ENCODE assay signal across 8 cellular contexts in the genomic region with DNA sequence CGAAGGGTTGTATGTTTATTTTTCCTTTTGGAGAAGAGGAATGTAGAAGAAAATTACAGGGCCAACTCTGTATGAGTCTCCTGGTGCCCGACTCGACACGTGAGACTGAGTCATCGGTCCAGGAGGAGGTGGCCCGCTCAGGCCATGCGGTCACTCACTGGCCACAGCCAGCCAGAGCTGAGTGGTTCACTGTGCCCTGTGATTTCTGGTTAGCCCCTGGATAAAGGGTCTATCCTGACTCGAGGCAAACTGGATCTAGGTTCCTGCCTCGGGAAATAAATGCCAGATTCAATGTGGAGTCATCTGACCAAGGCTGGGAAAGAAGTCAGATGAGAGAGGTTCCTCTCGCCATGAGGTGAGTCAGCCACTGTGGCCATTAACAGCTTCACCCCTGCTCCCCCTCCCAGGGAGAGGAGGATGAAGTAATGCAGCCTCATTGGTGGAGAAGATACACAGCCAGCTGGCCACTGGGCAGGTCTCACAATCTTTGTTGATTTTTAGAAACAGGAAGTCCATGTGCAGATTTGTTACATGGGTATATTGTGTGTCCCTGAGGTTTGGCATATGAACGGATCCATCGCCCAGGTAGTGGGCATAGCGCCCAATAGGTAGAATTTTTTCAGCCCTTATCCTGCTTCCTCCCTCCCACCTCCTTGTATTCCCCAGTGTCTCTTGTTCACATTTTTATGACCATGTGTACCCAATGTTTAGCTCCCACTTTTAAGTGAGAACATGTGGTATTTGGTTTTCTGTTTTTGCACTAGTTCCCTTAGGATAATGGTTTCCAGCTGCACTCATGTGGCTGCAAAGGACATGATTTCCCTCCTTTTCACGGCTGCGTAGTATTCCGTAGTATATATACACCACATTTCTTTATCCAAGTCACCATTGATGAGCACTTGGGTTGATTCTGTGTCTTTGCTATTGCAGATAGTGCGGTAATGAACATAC. TPM values are rescaled to one million over a fixed set of nuclear protein-coding genes. Genes with fewer than 3 reads are reported as not detected.
A peak's percentile ranks its signal among the peaks of the same experiment; 100 is the strongest.
DNase-seq lines count a peak whose midpoint lies in the region; ATAC-seq, FAIRE-seq and TF ChIP-seq lines count a peak whose summit lies in the region.

No MANE protein-coding gene starts in this region.

- H3K4me3 ChIP-seq in esophagus squamous epithelium = no peak overlapping the region
- no peak overlapping the region for H3K4me3 ChIP-seq in pancreas

- H3K9me3 Mint-ChIP-seq in T-helper 2 cell treated with Interferon-gamma antibody and Interleukin-4, amounts not matched to agents 5 μg/mL and 100 μg/mL, for 36 hours = no peaks in the 10 kb centered on the region
- no peaks in the 10 kb centered on the region for H3K9me3 Mint-ChIP-seq in immature natural killer cell

- FAIRE-seq in pancreas (lab: Jason Lieb, UNC) = no peak

- H3K4me1 ChIP-seq in esophagus squamous epithelium (peaks cover 0 to 38% (median 14%) of the 10 kb centered on the region in 3 donors), pancreas (peaks cover 4 to 24% (median 8%) of the 10 kb centered on the region in 3 donors)

- intact Hi-C loops in esophagus squamous epithelium (cut with DNase I) (no loop called here), pancreas (cut with DNase I) (no loop called here)

- no peak overlapping the region for H3K4me3 Mint-ChIP-seq in T-helper 2 cell treated with Interferon-gamma antibody and Interleukin-4, amounts not matched to agents 5 μg/mL and 100 μg/mL, for 36 hours
- no peak overlapping the region for H3K4me3 Mint-ChIP-seq in immature natural killer cell

- TF ChIP-seq POLR2A in esophagus squamous epithelium (IDR thresholded peaks at IDR 0.05) = peak in 1 of 4 donors; percentile 12

- DNase-seq in COLO668 (lab: John Stamatoyannopoulos, UW; ENCODE audit: unreplicated experiment) = peak; percentile 33
- DNase-seq in RKO (ENCODE audit: low spot score) = peak; percentile 95
- DNase-seq in esophagus squamous epithelium (lab: John Stamatoyannopoulos, UW) = no peak
- DNase-seq in pancreas = peak; percentile 76 to 94 (median 88)
- DNase-seq in T-helper 2 cell treated with Interferon-gamma antibody and Interleukin-4, amounts not matched to agents 5 μg/mL and 100 μg/mL, for 36 hours (ENCODE audit: low spot score) = no peak
- no peak for DNase-seq in NCI-H1092 treated with DMSO at 0.1 percent for 48 hours (lab: John Stamatoyannopoulos, UW)
- DNase-seq in immature natural killer cell = no peak

- H3K27me3 ChIP-seq in esophagus squamous epithelium (no peaks in the 10 kb centered on the region), pancreas (no peaks in the 10 kb centered on the region)

- no peaks in the 10 kb centered on the region for H3K4me1 Mint-ChIP-seq in T-helper 2 cell treated with Interferon-gamma antibody and Interleukin-4, amounts not matched to agents 5 μg/mL and 100 μg/mL, for 36 hours (ENCODE audit: low read depth)
- H3K4me1 Mint-ChIP-seq in immature natural killer cell = no peaks in the 10 kb centered on the region

- no peak for TF ChIP-seq CTCF in esophagus squamous epithelium (IDR thresholded peaks at IDR 0.05)
- no peak for TF ChIP-seq CTCF in pancreas (IDR thresholded peaks at IDR 0.05)

- peak overlapping the region; percentile 9 to 89 (median 68) for H3K27ac ChIP-seq in esophagus squamous epithelium
- peak overlapping the region; percentile 41 to 92 (median 82) for H3K27ac ChIP-seq in pancreas

- 59 to 65% methylated on average over 14 to 16 of the region's 17 CpGs for WGBS in esophagus squamous epithelium, 2 donors
- WGBS in pancreas, 2 donors = 65 to 68% methylated on average over 17 of the region's 17 CpGs

- H3K36me3 ChIP-seq in esophagus squamous epithelium (peaks cover 0 to 5% (median 2%) of the 10 kb centered on the region in 3 donors), pancreas (peaks cover 0 to 1% (median 0%) of the 10 kb centered on the region in 3 donors)

- H3K27me3 Mint-ChIP-seq in T-helper 2 cell treated with Interferon-gamma antibody and Interleukin-4, amounts not matched to agents 5 μg/mL and 100 μg/mL, for 36 hours (ENCODE audit: low read depth) = peaks cover 2% of the 10 kb centered on the region
- H3K27me3 Mint-ChIP-seq in immature natural killer cell (ENCODE audit: low read depth in 3 of 3) = peaks cover 0 to 9% (median 0%) of the 10 kb centered on the region in 3 donors

- H3K36me3 Mint-ChIP-seq in T-helper 2 cell treated with Interferon-gamma antibody and Interleukin-4, amounts not matched to agents 5 μg/mL and 100 μg/mL, for 36 hours (ENCODE audit: low read depth) = no peaks in the 10 kb centered on the region
- H3K36me3 Mint-ChIP-seq in immature natural killer cell = no peaks in the 10 kb centered on the region

- no peak overlapping the region for H3K27ac Mint-ChIP-seq in T-helper 2 cell treated with Interferon-gamma antibody and Interleukin-4, amounts not matched to agents 5 μg/mL and 100 μg/mL, for 36 hours
- no peak overlapping the region for H3K27ac Mint-ChIP-seq in immature natural killer cell

- H3K9me3 ChIP-seq in esophagus squamous epithelium = no peaks in the 10 kb centered on the region
- H3K9me3 ChIP-seq in pancreas = no peaks in the 10 kb centered on the region

- ATAC-seq in pancreas (peak; percentile 89 to 94 (median 92)), GM19395 (IDR thresholded peaks at IDR 0.05; ENCODE audit: unreplicated experiment) (no peak)

RNA-seq across cellular contexts. Expression of gene USP36, which starts 21.7 kb away (rescaled TPM):
- total RNA-seq in esophagus squamous epithelium (10 to 100 TPM; 13.2 to 38.9 (median 22.4) TPM), pancreas (10 to 100 TPM; 31.2 to 58.3 (median 35.8) TPM)
- polyA plus RNA-seq in pancreas (10 to 100 TPM; 33.1 to 41.8 TPM), immature natural killer cell (10 to 100 TPM in 2 of 3 donors, 1 to 10 TPM in 1; 9.6 to 31.7 (median 22.7) TPM)

RNA-seq across cellular contexts. Expression of gene CEP295NL, which starts 40.7 kb away (rescaled TPM):
- total RNA-seq in esophagus squamous epithelium = 1 to 10 TPM in 2 of 4 donors, under 1 TPM in 2; 0.42 to 6.9 (median 1.1) TPM
- total RNA-seq in pancreas = 1 to 10 TPM in 5 of 6 donors, under 1 TPM in 1; 0.87 to 5.1 (median 2.7) TPM
- 1 to 10 TPM in 1 of 2 donors, under 1 TPM in 1; 0.21 to 4.1 TPM for polyA plus RNA-seq in pancreas
- polyA plus RNA-seq in immature natural killer cell = not detected

Comparison
In these comparisons a context has a peak if more than half of its experiments do, and no peak if none do; other contexts are left out.
1. DNase-seq: peak in COLO668 (single experiment), RKO (single experiment) and pancreas (6 of 6); none in esophagus squamous epithelium (single experiment), T-helper 2 cell treated with Interferon-gamma antibody and Interleukin-4, amounts not matched to agents 5 μg/mL and 100 μg/mL, for 36 hours (single experiment), NCI-H1092 treated with DMSO at 0.1 percent for 48 hours (single experiment) and immature natural killer cell (0 of 3).